ENCODE assay signal across 8 cellular contexts in the genomic region with DNA sequence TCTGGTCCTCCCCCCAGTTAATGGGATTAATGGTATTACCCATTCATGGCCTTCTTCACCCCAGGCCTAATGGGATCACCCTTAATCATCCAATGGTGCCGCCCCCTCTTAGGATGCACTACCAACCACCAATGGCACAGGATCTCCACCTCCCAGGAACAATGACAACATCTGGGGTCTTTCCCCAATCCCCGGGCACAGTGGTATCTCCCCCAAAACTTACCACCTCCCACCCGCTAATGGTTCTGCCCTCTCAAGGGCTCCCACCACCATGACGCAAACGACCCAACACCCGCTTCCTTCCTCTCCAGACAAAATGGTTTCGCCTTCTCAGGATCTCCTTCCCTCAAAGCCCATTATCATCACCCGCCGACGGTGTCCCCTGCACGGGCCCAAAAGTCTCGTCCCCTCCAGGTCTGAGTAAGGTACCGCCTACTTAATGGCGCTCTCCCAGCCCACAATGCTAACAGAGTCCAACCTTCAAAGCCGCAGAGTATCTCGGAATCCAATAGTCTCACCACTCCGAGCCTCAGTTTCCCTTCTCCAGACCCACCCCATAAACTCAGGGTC. TPM values are rescaled to one million over a fixed set of nuclear protein-coding genes. Genes with fewer than 3 reads are reported as not detected.
DNase-seq lines count a peak whose midpoint lies in the region; ATAC-seq and TF ChIP-seq lines count a peak whose summit lies in the region.

No MANE protein-coding gene starts in this region.

- H2AFZ ChIP-seq in neural cell (ENCODE audit: low read depth, low read length) = peak overlapping the region; percentile 27

- H3F3A ChIP-seq in neural cell (ENCODE audit: insufficient read depth, low read length, poor library complexity, severe bottlenecking) = no peaks in the 10 kb centered on the region

- peaks cover 9% of the 10 kb centered on the region for H3K4me1 ChIP-seq in suprapubic skin

- H3K79me2 ChIP-seq in neural cell (replicated peaks; ENCODE audit: insufficient read depth, low read length) = peaks cover 13% of the 10 kb centered on the region

- TF ChIP-seq RAD21 in neural cell (conservative IDR thresholded peaks at IDR 0.05) = no peak

- H3K27me3 ChIP-seq in neural cell (ENCODE audit: insufficient read depth, low read depth, low read length) (no peaks in the 10 kb centered on the region), suprapubic skin (no peaks in the 10 kb centered on the region)

- DNase-seq in activated gamma-delta T cell treated with Interleukin-2 at 50 U/mL for 16 hours (peak; percentile 34), activated gamma-delta T cell (lab: John Stamatoyannopoulos, UW) (no peak), NOMO-1 treated with DMSO at 0.1 percent for 48 hours (lab: John Stamatoyannopoulos, UW; ENCODE audit: unreplicated experiment) (peak; percentile 29), activated T-helper 1 cell treated with Interleukin-2 at 50 U/mL for 16 hours (ENCODE audit: low read depth) (peak; percentile 19), fibroblast of pulmonary artery (ENCODE audit: low read depth) (peak; percentile 47), suprapubic skin (ENCODE audit: low spot score in 2 of 2) (no peak)

- H3K36me3 ChIP-seq in neural cell (ENCODE audit: insufficient read depth, low read length) (no peaks in the 10 kb centered on the region), suprapubic skin (peaks cover 8% of the 10 kb centered on the region)

- 43% methylated on average over 17 of the region's 17 CpGs for WGBS in suprapubic skin

- H3K9ac ChIP-seq in neural cell (ENCODE audit: low read length) = peak overlapping the region; percentile 89

- no peaks in the 10 kb centered on the region for H4K20me1 ChIP-seq in neural cell (ENCODE audit: insufficient read depth)

- H3K9me3 ChIP-seq in neural cell (ENCODE audit: low read length) (no peaks in the 10 kb centered on the region), suprapubic skin (no peaks in the 10 kb centered on the region)

- TF ChIP-seq CTCF in fibroblast of pulmonary artery (IDR thresholded peaks at IDR 0.05; ENCODE audit: low read length, missing control alignments) = no peak
- no peak for TF ChIP-seq CTCF in neural cell (IDR thresholded peaks at IDR 0.05; ENCODE audit: poor library complexity, severe bottlenecking)
- TF ChIP-seq CTCF in suprapubic skin (IDR thresholded peaks at IDR 0.05) = no peak

- H3K4me2 ChIP-seq in neural cell (ENCODE audit: low read length) = peak overlapping the region; percentile 39

- peak overlapping the region; percentile 85 for H3K27ac ChIP-seq in neural cell (ENCODE audit: low read length)
- H3K27ac ChIP-seq in suprapubic skin = peak overlapping the region; percentile 86

- H3K4me3 ChIP-seq in fibroblast of pulmonary artery (replicated peaks; ENCODE audit: low read depth, low read length) (peak overlapping the region; percentile 84), neural cell (ENCODE audit: low read length) (peak overlapping the region; percentile 80), suprapubic skin (peak overlapping the region; percentile 64)

- no peaks in the 10 kb centered on the region for H3K9me2 ChIP-seq in neural cell (ENCODE audit: insufficient read depth, low read length)

- no peak for TF ChIP-seq EP300 in neural cell (conservative IDR thresholded peaks at IDR 0.05; ENCODE audit: poor library complexity, severe bottlenecking)
- TF ChIP-seq EP300 in suprapubic skin (IDR thresholded peaks at IDR 0.05) = no peak

- TF ChIP-seq POLR2A in suprapubic skin (IDR thresholded peaks at IDR 0.05) = no peak

- peak; percentile 38 for ATAC-seq in HG03066 (IDR thresholded peaks at IDR 0.05; ENCODE audit: low read depth, unreplicated experiment)

TF ChIP-seq in neural cell, 6 proteins besides CTCF, POLR2A, EP300 and RAD21:
- TF ChIP-seq SMC3 (conservative IDR thresholded peaks at IDR 0.05; ENCODE audit: poor library complexity) (no peak), POLR2AphosphoS5 (IDR thresholded peaks at IDR 0.05) (no peak), MXI1 (conservative IDR thresholded peaks at IDR 0.05; ENCODE audit: poor library complexity, severe bottlenecking) (peak; percentile 52), TAF1 (IDR thresholded peaks at IDR 0.05; ENCODE audit: low read depth) (no peak), EZH2 (IDR thresholded peaks at IDR 0.05; ENCODE audit: borderline replicate concordance, insufficient read depth, low read length, poor library complexity, severe bottlenecking) (no peak)
- TF ChIP-seq, protein P1, sequence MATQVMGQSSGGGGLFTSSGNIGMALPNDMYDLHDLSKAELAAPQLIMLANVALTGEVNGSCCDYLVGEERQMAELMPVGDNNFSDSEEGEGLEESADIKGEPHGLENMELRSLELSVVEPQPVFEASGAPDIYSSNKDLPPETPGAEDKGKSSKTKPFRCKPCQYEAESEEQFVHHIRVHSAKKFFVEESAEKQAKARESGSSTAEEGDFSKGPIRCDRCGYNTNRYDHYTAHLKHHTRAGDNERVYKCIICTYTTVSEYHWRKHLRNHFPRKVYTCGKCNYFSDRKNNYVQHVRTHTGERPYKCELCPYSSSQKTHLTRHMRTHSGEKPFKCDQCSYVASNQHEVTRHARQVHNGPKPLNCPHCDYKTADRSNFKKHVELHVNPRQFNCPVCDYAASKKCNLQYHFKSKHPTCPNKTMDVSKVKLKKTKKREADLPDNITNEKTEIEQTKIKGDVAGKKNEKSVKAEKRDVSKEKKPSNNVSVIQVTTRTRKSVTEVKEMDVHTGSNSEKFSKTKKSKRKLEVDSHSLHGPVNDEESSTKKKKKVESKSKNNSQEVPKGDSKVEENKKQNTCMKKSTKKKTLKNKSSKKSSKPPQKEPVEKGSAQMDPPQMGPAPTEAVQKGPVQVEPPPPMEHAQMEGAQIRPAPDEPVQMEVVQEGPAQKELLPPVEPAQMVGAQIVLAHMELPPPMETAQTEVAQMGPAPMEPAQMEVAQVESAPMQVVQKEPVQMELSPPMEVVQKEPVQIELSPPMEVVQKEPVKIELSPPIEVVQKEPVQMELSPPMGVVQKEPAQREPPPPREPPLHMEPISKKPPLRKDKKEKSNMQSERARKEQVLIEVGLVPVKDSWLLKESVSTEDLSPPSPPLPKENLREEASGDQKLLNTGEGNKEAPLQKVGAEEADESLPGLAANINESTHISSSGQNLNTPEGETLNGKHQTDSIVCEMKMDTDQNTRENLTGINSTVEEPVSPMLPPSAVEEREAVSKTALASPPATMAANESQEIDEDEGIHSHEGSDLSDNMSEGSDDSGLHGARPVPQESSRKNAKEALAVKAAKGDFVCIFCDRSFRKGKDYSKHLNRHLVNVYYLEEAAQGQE (IDR thresholded peaks at IDR 0.05; ENCODE audit: borderline replicate concordance) = no peak

RNA-seq across cellular contexts. Expression of gene GRIPAP1, which starts 0.5 kb away (rescaled TPM):
- 134 and 138 TPM in 2 replicates for polyA plus RNA-seq in neural cell
- 60.4 and 62.6 TPM in 2 replicates for polyA minus RNA-seq in neural cell
- total RNA-seq in suprapubic skin = 10 to 100 TPM; 26.8 to 67.7 (median 35.2) TPM

RNA-seq across cellular contexts. Expression of gene KCND1, which starts 30.0 kb away (rescaled TPM):
- polyA plus RNA-seq in neural cell = 3.7 and 4.8 TPM in 2 replicates
- 1.2 and 2.7 TPM in 2 replicates for polyA minus RNA-seq in neural cell
- 1 to 10 TPM in 3 of 4 donors, under 1 TPM in 1; 0.55 to 2.8 (median 1.3) TPM for total RNA-seq in suprapubic skin

RNA-seq across cellular contexts. Expression of gene TFE3, which starts 41.6 kb away (rescaled TPM):
- 8.9 and 17.9 TPM in 2 replicates for polyA plus RNA-seq in neural cell
- polyA minus RNA-seq in neural cell = 16.2 and 16.8 TPM in 2 replicates
- total RNA-seq in suprapubic skin = 10 to 100 TPM; 40.4 to 54.9 (median 50.3) TPM

RNA-seq across cellular contexts. Expression of gene OTUD5, which starts 44.2 kb away (rescaled TPM):
- 34.3 and 35.9 TPM in 2 replicates for polyA plus RNA-seq in neural cell
- 34.8 and 35.0 TPM in 2 replicates for polyA minus RNA-seq in neural cell
- total RNA-seq in suprapubic skin = 10 to 100 TPM; 32.3 to 50.1 (median 46.2) TPM

RNA-seq across cellular contexts. Expression of gene CCDC120, which starts 57.2 kb away (rescaled TPM):
- polyA plus RNA-seq in neural cell = 2.8 and 3.1 TPM in 2 replicates
- 2.9 and 4.9 TPM in 2 replicates for polyA minus RNA-seq in neural cell
- 10 to 100 TPM; 36.6 to 43.3 (median 38.1) TPM for total RNA-seq in suprapubic skin

Comparison
In these comparisons a context has a peak if more than half of its experiments do, and no peak if none do; other contexts are left out.
1. DNase-seq: peak in activated gamma-delta T cell treated with Interleukin-2 at 50 U/mL for 16 hours (single experiment), NOMO-1 treated with DMSO at 0.1 percent for 48 hours (single experiment), activated T-helper 1 cell treated with Interleukin-2 at 50 U/mL for 16 hours (single experiment) and fibroblast of pulmonary artery (single experiment); none in activated gamma-delta T cell (single experiment) and suprapubic skin (0 of 2).
2. Peak in every context shown above with its lines, with median percentiles within 50 percentile points of each other: H3K4me3 ChIP-seq.